ENCODE assay signal across 20 cellular contexts in genomic region chr15:25717861-25718504, GRCh38.
DNase-seq lines count a peak whose midpoint lies in the region; ATAC-seq and TF ChIP-seq lines count a peak whose summit lies in the region.
"Had no signal": no experiment of that assay in that cellular context is flagged by ENCODE, and none has a peak within 500 bp of the region (broad histone marks: within the 10 kb centered on the region; RNA-seq: fewer than 3 reads in every experiment).

No MANE protein-coding gene starts in this region.

- CTCF ChIA-PET in activated CD4-positive, alpha-beta T cell treated with anti-CD3 and anti-CD28 coated beads, Interleukin-2, amount 10 ng/mL, durations not matched to agents 7 days and 5 days (lab: Charles Lee): interaction anchor here (1.5 kb wide), 1 partner anchor 8 kb away, joined by 4 read pairs; no protein-coding TSS in a partner anchor

- H3K27me3 Mint-ChIP-seq in activated CD4-positive, alpha-beta T cell treated with anti-CD3 and anti-CD28 coated beads, Interleukin-2, amount 10 ng/mL, durations not matched to agents 7 days and 5 days: no peaks in the 10 kb centered on the region
- H3K27me3 Mint-ChIP-seq: activated CD4-positive, alpha-beta memory T cell treated with anti-CD3 and anti-CD28 coated beads, Interleukin-2, amount 10 ng/mL, durations not matched to agents 7 days and 5 days; CD4-positive, alpha-beta memory T cell; natural killer cell treated with Interleukin-12 subunit alpha and Interleukin-12 subunit beta and Interleukin-15 and Interleukin-18, amount 100 ng/mL, for 72 hours had no signal

- H3K9me3 ChIP-seq in colonic mucosa: no peaks in the 10 kb centered on the region

- H3K9me3 Mint-ChIP-seq in activated CD4-positive, alpha-beta T cell treated with anti-CD3 and anti-CD28 coated beads, Interleukin-2, amount 10 ng/mL, durations not matched to agents 7 days and 5 days: no peaks in the 10 kb centered on the region
- H3K9me3 Mint-ChIP-seq: activated CD4-positive, alpha-beta memory T cell treated with anti-CD3 and anti-CD28 coated beads, Interleukin-2, amount 10 ng/mL, durations not matched to agents 7 days and 5 days; CD4-positive, alpha-beta memory T cell; natural killer cell treated with Interleukin-12 subunit alpha and Interleukin-12 subunit beta and Interleukin-15 and Interleukin-18, amount 100 ng/mL, for 72 hours had no signal

- no peaks in the 10 kb centered on the region for H3K4me1 Mint-ChIP-seq in activated CD4-positive, alpha-beta T cell treated with anti-CD3 and anti-CD28 coated beads, Interleukin-2, amount 10 ng/mL, durations not matched to agents 7 days and 5 days
- H3K4me1 Mint-ChIP-seq: activated CD4-positive, alpha-beta memory T cell treated with anti-CD3 and anti-CD28 coated beads, Interleukin-2, amount 10 ng/mL, durations not matched to agents 7 days and 5 days; CD4-positive, alpha-beta memory T cell had no signal

- no peak overlapping the region for H3K9ac ChIP-seq in colonic mucosa (ENCODE audit: low read depth in 2 of 2, low read length in 2 of 2)

- H3K4me1 ChIP-seq in colonic mucosa: no peaks in the 10 kb centered on the region

- intact Hi-C loops in posterior vena cava (cut with DNase I): loop anchor here in 1 of 2 donors (10.0 kb wide), 1 partner anchor 217 kb away; no protein-coding TSS in a partner anchor
- intact Hi-C loops in colonic mucosa (cut with DNase I): no loop called here

- H3K36me3 Mint-ChIP-seq in activated CD4-positive, alpha-beta T cell treated with anti-CD3 and anti-CD28 coated beads, Interleukin-2, amount 10 ng/mL, durations not matched to agents 7 days and 5 days (ENCODE audit: low read depth): peaks cover 33% of the 10 kb centered on the region

- no peak for TF ChIP-seq CTCF in colonic mucosa (IDR thresholded peaks at IDR 0.05)

- DNase-seq in astrocyte of the hippocampus (ENCODE audit: low read depth, low spot score) (peak; percentile 44), posterior vena cava (ENCODE audit: low spot score) (peak; percentile 79), colonic mucosa (no peak), NCI-H1092 treated with DMSO at 0.1 percent for 48 hours (lab: John Stamatoyannopoulos, UW) (no peak)
- no peak for DNase-seq in activated CD4-positive, alpha-beta T cell treated with anti-CD3 and anti-CD28 coated beads, Interleukin-2, amount 10 ng/mL, durations not matched to agents 7 days and 5 days
- DNase-seq: activated CD4-positive, alpha-beta memory T cell treated with anti-CD3 and anti-CD28 coated beads, Interleukin-2, amount 10 ng/mL, durations not matched to agents 7 days and 5 days; activated gamma-delta T cell treated with Interleukin-2 at 50 U/mL for 16 hours; CD4-positive, alpha-beta memory T cell; central memory CD4-positive, alpha-beta T cell; NCI-H1694; NCI-H748 treated with DMSO at 0.1 percent for 48 hours; T1000 had no signal

- no peak overlapping the region for H3K4me3 Mint-ChIP-seq in activated CD4-positive, alpha-beta T cell treated with anti-CD3 and anti-CD28 coated beads, Interleukin-2, amount 10 ng/mL, durations not matched to agents 7 days and 5 days
- H3K4me3 Mint-ChIP-seq: activated CD4-positive, alpha-beta memory T cell treated with anti-CD3 and anti-CD28 coated beads, Interleukin-2, amount 10 ng/mL, durations not matched to agents 7 days and 5 days; CD4-positive, alpha-beta memory T cell; natural killer cell treated with Interleukin-12 subunit alpha and Interleukin-12 subunit beta and Interleukin-15 and Interleukin-18, amount 100 ng/mL, for 72 hours had no signal

- H3K27me3 ChIP-seq in colonic mucosa: no peaks in the 10 kb centered on the region
- H3K27me3 ChIP-seq: hepatocyte had no signal

- H3K36me3 ChIP-seq in colonic mucosa: no peaks in the 10 kb centered on the region

- no peak overlapping the region for H3K4me3 ChIP-seq in colonic mucosa
- H3K4me3 ChIP-seq: hepatocyte had no signal

- H3K27ac ChIP-seq in colonic mucosa: no peak overlapping the region
- H3K27ac ChIP-seq: epithelial cell of prostate, hepatocyte had no signal

- ATAC-seq in GM18505 (IDR thresholded peaks at IDR 0.05; ENCODE audit: unreplicated experiment) (peak; percentile 39), HG03108 (IDR thresholded peaks at IDR 0.05; ENCODE audit: unreplicated experiment) (peak; percentile 32), GM21367 (IDR thresholded peaks at IDR 0.05; ENCODE audit: unreplicated experiment) (no peak)
- ATAC-seq: left lobe of liver; natural killer cell treated with Interleukin-12 subunit alpha and Interleukin-12 subunit beta and Interleukin-15 and Interleukin-18, amount 100 ng/mL, for 72 hours; Right ventricle myocardium inferior had no signal

- TF ChIP-seq POLR2A in GM18505 (IDR thresholded peaks at IDR 0.05; ENCODE audit: borderline replicate concordance, extremely low read depth, insufficient read depth, insufficient read length): no peak

- POLR2A ChIA-PET in activated CD4-positive, alpha-beta T cell treated with anti-CD3 and anti-CD28 coated beads, Interleukin-2, amount 10 ng/mL, durations not matched to agents 7 days and 5 days (lab: Charles Lee): no interaction called here

- H3K27ac Mint-ChIP-seq in activated CD4-positive, alpha-beta T cell treated with anti-CD3 and anti-CD28 coated beads, Interleukin-2, amount 10 ng/mL, durations not matched to agents 7 days and 5 days: no peak overlapping the region
- H3K27ac Mint-ChIP-seq: activated CD4-positive, alpha-beta memory T cell treated with anti-CD3 and anti-CD28 coated beads, Interleukin-2, amount 10 ng/mL, durations not matched to agents 7 days and 5 days; natural killer cell treated with Interleukin-12 subunit alpha and Interleukin-12 subunit beta and Interleukin-15 and Interleukin-18, amount 100 ng/mL, for 72 hours had no signal

Comparison
In these comparisons a context has a peak if more than half of its experiments do, and no peak if none do; other contexts are left out.
1. DNase-seq: peak in astrocyte of the hippocampus (single experiment) and posterior vena cava (single experiment); none in colonic mucosa (single experiment), NCI-H1092 treated with DMSO at 0.1 percent for 48 hours (single experiment) and activated CD4-positive, alpha-beta T cell treated with anti-CD3 and anti-CD28 coated beads, Interleukin-2, amount 10 ng/mL, durations not matched to agents 7 days and 5 days (single experiment).